18 cellular contexts compared by ENCODE assay signal in the genomic region with DNA sequence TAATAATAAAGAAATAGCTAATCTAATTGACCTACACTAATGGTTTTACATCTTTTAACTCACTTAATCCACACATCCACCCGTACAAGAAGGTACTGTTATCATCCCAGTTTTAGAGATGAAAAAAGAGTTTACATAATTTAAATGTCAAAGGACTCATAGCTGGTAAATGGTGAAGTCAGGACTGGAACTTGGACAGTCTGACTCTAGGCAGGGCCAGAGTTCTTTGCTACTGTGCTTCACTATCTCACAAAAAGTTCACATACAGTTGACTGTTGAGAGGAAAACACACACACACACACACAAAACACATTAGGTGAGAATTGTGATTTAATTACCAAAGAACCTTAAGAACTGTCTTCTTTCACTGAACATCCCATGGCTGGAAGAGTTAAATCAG.
DNase-seq lines count a peak whose midpoint lies in the region; ATAC-seq and TF ChIP-seq lines count a peak whose summit lies in the region.
"Had no signal": no experiment of that assay in that cellular context is flagged by ENCODE, and none has a peak within 500 bp of the region (broad histone marks: within the 10 kb centered on the region; RNA-seq: fewer than 3 reads in every experiment).

No MANE protein-coding gene starts in this region.

- no peak for TF ChIP-seq POLR2A in suprapubic skin (IDR thresholded peaks at IDR 0.05)

- H3K36me3 ChIP-seq in ascending aorta: no peaks in the 10 kb centered on the region
- no peaks in the 10 kb centered on the region for H3K36me3 ChIP-seq in left ventricle myocardium inferior
- H3K36me3 ChIP-seq in suprapubic skin: no peaks in the 10 kb centered on the region
- H3K36me3 ChIP-seq in brain microvascular endothelial cell (replicated peaks): no peaks in the 10 kb centered on the region

- H3K27me3 ChIP-seq in ascending aorta (no peaks in the 10 kb centered on the region), left ventricle myocardium inferior (ENCODE audit: low read depth) (no peaks in the 10 kb centered on the region), suprapubic skin (no peaks in the 10 kb centered on the region), brain microvascular endothelial cell (replicated peaks) (no peaks in the 10 kb centered on the region)

- WGBS in suprapubic skin: 47% methylated on average over 1 of the region's 1 CpG

- in situ Hi-C loops in brain microvascular endothelial cell (cut with HindIII; ENCODE audit: low pct_ligation_motif_present, low sequenced_read_pairs): no loop called here

- TF ChIP-seq CTCF in ascending aorta (IDR thresholded peaks at IDR 0.05) (no peak), left ventricle myocardium inferior (IDR thresholded peaks at IDR 0.05; ENCODE audit: borderline replicate concordance) (no peak), suprapubic skin (IDR thresholded peaks at IDR 0.05) (no peak), brain microvascular endothelial cell (IDR thresholded peaks at IDR 0.05; ENCODE audit: low read depth, low read length, missing control alignments) (no peak)

- ATAC-seq in HG03378 (IDR thresholded peaks at IDR 0.05; ENCODE audit: unreplicated experiment): no peak
- ATAC-seq: activated CD4-positive, alpha-beta T cell treated with anti-CD3 and anti-CD28 coated beads for 36 hours; activated naive CD4-positive, alpha-beta T cell treated with anti-CD3 and anti-CD28 coated beads, Interleukin-2, amount 50 U/mL, for 72 hours had no signal

- no peak for DNase-seq in ascending aorta (ENCODE audit: low spot score in 2 of 2)
- DNase-seq in left ventricle myocardium inferior: no peak
- DNase-seq in midbrain (lab: John Stamatoyannopoulos, UW): peak; percentile 14
- no peak for DNase-seq in suprapubic skin (ENCODE audit: low spot score in 2 of 2)
- no peak for DNase-seq in activated CD4-positive, alpha-beta T cell treated with anti-CD3 and anti-CD28 coated beads, Interleukin-2, amount 50 U/mL, for 48 hours
- DNase-seq in NCI-H1092 treated with DMSO at 0.1 percent for 48 hours (lab: John Stamatoyannopoulos, UW): no peak
- no peak for DNase-seq in brain microvascular endothelial cell
- DNase-seq: activated CD4-positive, alpha-beta T cell treated with anti-CD3 and anti-CD28 coated beads for 36 hours; CD4-positive, CD25-positive, alpha-beta regulatory T cell; GOT3; mesendoderm; MM.1S; NCI-H1436 treated with DMSO at 0.1 percent for 48 hours; NCI-H748 treated with DMSO at 0.1 percent for 48 hours; OCI-M1; SHP77 had no signal

- no peak overlapping the region for H3K4me3 ChIP-seq in ascending aorta
- H3K4me3 ChIP-seq in left ventricle myocardium inferior: no peak overlapping the region
- H3K4me3 ChIP-seq in suprapubic skin: no peak overlapping the region
- no peak overlapping the region for H3K4me3 ChIP-seq in brain microvascular endothelial cell (ENCODE audit: low read depth, low read length)

- H3K4me1 ChIP-seq in ascending aorta (peaks cover 0 to 25% of the 10 kb centered on the region in 2 donors), left ventricle myocardium inferior (peaks cover 74% of the 10 kb centered on the region), suprapubic skin (peaks cover 25% of the 10 kb centered on the region)

- intact Hi-C loops in ascending aorta (cut with DNase I): no loop called here
- intact Hi-C loops in left ventricle myocardium inferior (cut with micrococcal nuclease): no loop called here

- TF ChIP-seq EP300 in suprapubic skin (IDR thresholded peaks at IDR 0.05): no peak

- H3K27ac ChIP-seq in ascending aorta: peak overlapping the region; percentile 33 to 35
- H3K27ac ChIP-seq in left ventricle myocardium inferior (replicated peaks): peak overlapping the region; percentile 77
- peak overlapping the region; percentile 24 for H3K27ac ChIP-seq in suprapubic skin
- H3K27ac ChIP-seq in brain microvascular endothelial cell: no peak overlapping the region

- H3K9me3 ChIP-seq in ascending aorta (no peaks in the 10 kb centered on the region), left ventricle myocardium inferior (replicated peaks) (no peaks in the 10 kb centered on the region), suprapubic skin (no peaks in the 10 kb centered on the region)
